In the genomic region with DNA sequence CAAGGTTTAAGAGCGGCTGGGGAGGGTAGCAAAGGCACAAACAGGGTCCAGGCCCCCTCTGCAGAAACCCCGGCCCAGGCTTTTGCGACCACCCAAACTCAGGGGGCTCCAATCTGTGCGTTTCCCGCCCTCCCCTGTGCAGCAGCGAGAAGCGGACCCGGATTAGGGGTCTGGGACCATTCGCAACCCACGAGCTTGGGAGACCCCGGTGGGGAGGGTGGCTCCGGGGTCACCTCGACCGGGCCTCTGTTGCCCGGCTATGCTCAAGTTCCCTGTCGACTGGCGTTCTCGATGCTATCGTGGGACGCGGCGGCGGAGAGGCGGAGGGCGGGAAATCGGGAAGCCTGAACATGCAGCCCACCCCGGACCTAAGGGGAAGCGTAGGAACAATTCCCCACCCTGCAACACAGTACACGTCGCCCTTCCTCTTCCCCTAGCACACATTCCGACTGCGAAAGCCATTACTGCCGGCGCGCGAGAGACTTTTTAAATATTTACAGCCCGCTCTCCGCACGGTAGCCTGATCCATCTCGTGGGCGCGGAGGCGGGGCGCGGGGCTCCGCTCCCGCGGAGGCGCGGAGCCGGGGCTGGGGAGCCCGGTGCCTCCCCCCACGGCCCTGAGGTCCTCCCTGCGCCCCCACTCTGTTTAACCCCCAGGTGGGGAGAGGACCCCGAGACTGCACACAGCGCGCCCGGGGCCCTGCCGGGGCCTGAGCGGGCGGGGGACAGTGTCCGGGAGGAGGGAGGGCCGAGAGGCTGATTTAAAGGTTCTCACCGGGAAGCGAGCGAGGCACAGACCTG, we compare ENCODE assay signal across 1 cellular context.
TF ChIP-seq lines count a peak whose summit lies in the region.

No MANE protein-coding gene starts in this region.

TF ChIP-seq in H1, 55 proteins besides CTCF, POLR2A, EP300 and RAD21:
- TF ChIP-seq CBX5 (IDR thresholded peaks at IDR 0.05; ENCODE audit: low read depth, low read length), result no peak
- TF ChIP-seq BCL11A (IDR thresholded peaks at IDR 0.05; ENCODE audit: low read depth in 2 of 2, low read length in 2 of 2), result no peak
- TF ChIP-seq KDM5A (IDR thresholded peaks at IDR 0.05; ENCODE audit: low read length), result no peak
- TF ChIP-seq FOSL1 (IDR thresholded peaks at IDR 0.05; ENCODE audit: insufficient read depth, low read depth, low read length), result no peak
- TF ChIP-seq, protein P1, sequence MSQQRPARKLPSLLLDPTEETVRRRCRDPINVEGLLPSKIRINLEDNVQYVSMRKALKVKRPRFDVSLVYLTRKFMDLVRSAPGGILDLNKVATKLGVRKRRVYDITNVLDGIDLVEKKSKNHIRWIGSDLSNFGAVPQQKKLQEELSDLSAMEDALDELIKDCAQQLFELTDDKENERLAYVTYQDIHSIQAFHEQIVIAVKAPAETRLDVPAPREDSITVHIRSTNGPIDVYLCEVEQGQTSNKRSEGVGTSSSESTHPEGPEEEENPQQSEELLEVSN (IDR thresholded peaks at IDR 0.05), result peak; percentile 93
- TF ChIP-seq TBP (IDR thresholded peaks at IDR 0.05; ENCODE audit: low read depth, low read length), result no peak
